In genomic region chr1:31646259-31646960, GRCh38 we compare ENCODE assay signal across 14 cellular contexts. TPM values are rescaled to one million over a fixed set of nuclear protein-coding genes. Genes with fewer than 3 reads are reported as not detected.
DNase-seq lines count a peak whose midpoint lies in the region; ATAC-seq, FAIRE-seq and TF ChIP-seq lines count a peak whose summit lies in the region.
"Had no signal": no experiment of that assay in that cellular context is flagged by ENCODE, and none has a peak within 500 bp of the region (broad histone marks: within the 10 kb centered on the region; RNA-seq: fewer than 3 reads in every experiment).

No MANE protein-coding gene starts in this region.

- peaks cover 11% of the 10 kb centered on the region for H3K27me3 Mint-ChIP-seq in activated T-helper 1 cell treated with anti-CD3 and anti-CD28 coated beads, Interleukin-12 subunit alpha, Interleukin-12 subunit beta, Interleukin-2, Interleukin-4 antibody, amounts not matched to agents 30 ng/mL and 10 ng/mL and 1 ng/mL, durations not matched to agents 14 hours and 24 hours and 36 hours (ENCODE audit: insufficient read depth)
- H3K27me3 Mint-ChIP-seq in mesothelial cell of epicardium (ENCODE audit: low read depth) = no peaks in the 10 kb centered on the region
- H3K27me3 Mint-ChIP-seq: dendritic cell treated with granulocyte-macrophage colony-stimulating factor and Interleukin-4, amounts not matched to agents 40 ng/mL and 50 ng/mL, for 4 days had no signal

- peaks cover 23% of the 10 kb centered on the region for H3K79me2 ChIP-seq in HepG2 (ENCODE audit: insufficient read depth, low read length)

- ATAC-seq in HepG2 (no peak), right lobe of liver (no peak), aorta (ENCODE audit: low FRiP score) (no peak), HG03565 (IDR thresholded peaks at IDR 0.05; ENCODE audit: unreplicated experiment) (no peak), foreskin keratinocyte (no peak)

- peaks cover 9% of the 10 kb centered on the region for H3K36me3 Mint-ChIP-seq in activated T-helper 1 cell treated with anti-CD3 and anti-CD28 coated beads, Interleukin-12 subunit alpha, Interleukin-12 subunit beta, Interleukin-2, Interleukin-4 antibody, amounts not matched to agents 30 ng/mL and 10 ng/mL and 1 ng/mL, durations not matched to agents 14 hours and 24 hours and 36 hours (ENCODE audit: low read depth)
- no peaks in the 10 kb centered on the region for H3K36me3 Mint-ChIP-seq in mesothelial cell of epicardium

- TF ChIP-seq CTCF in HepG2 (CRISPR knock-in tag; IDR thresholded peaks at IDR 0.05) (no peak), right lobe of liver (IDR thresholded peaks at IDR 0.05) (no peak), mesothelial cell of epicardium (IDR thresholded peaks at IDR 0.05; ENCODE audit: unreplicated experiment) (no peak), sigmoid colon (IDR thresholded peaks at IDR 0.05) (no peak), foreskin keratinocyte (conservative IDR thresholded peaks at IDR 0.05) (no peak)

- H2AFZ ChIP-seq in HepG2 (ENCODE audit: low read length) = no peak overlapping the region

- H3K27ac ChIP-seq in HepG2 (ENCODE audit: extremely low read length, insufficient read depth, low read length) = no peak overlapping the region
- H3K27ac ChIP-seq in right lobe of liver = no peak overlapping the region
- peak overlapping the region; percentile 62 to 99 for H3K27ac ChIP-seq in aorta (ENCODE audit: low read depth in 1 of 2, low read length in 2 of 2)
- H3K27ac ChIP-seq in sigmoid colon = peak overlapping the region in 1 of 4 donors; percentile 29
- H3K27ac ChIP-seq in foreskin keratinocyte = no peak overlapping the region

- H3K27me3 ChIP-seq in HepG2 (ENCODE audit: control insufficient read depth in 1 of 2, insufficient read depth in 2 of 2, low read length in 2 of 2) (no peaks in the 10 kb centered on the region; a peak in 1 of 5 replicates), right lobe of liver (no peaks in the 10 kb centered on the region), aorta (ENCODE audit: control insufficient read depth in 1 of 2, insufficient read depth in 2 of 2, low read length in 1 of 2) (no peaks in the 10 kb centered on the region), sigmoid colon (no peaks in the 10 kb centered on the region), foreskin keratinocyte (no peaks in the 10 kb centered on the region)
- H3K27me3 ChIP-seq: adrenal gland, BE2C, MG63 had no signal

- DNase-seq in HepG2 (ENCODE audit: low spot score) (no peak), right lobe of liver (no peak), mesothelial cell of epicardium (ENCODE audit: low spot score in 2 of 2, unreplicated experiment in 2 of 2) (no peak), aorta (no peak), sigmoid colon (no peak), foreskin keratinocyte (no peak)
- no peak for DNase-seq in activated T-helper 1 cell treated with anti-CD3 and anti-CD28 coated beads, Interleukin-12 subunit alpha, Interleukin-12 subunit beta, Interleukin-2, Interleukin-4 antibody, amounts not matched to agents 30 ng/mL and 10 ng/mL and 1 ng/mL, durations not matched to agents 14 hours and 24 hours and 36 hours (ENCODE audit: low spot score)
- DNase-seq: adrenal gland; BE2C; MG63; SK-N-SH; stimulated activated CD4-positive, alpha-beta T cell treated with anti-CD3 and anti-CD28 coated beads, Interleukin-4, amount 100 ng/mL, for 1 hour had no signal

- no peak overlapping the region for H3K4me2 ChIP-seq in HepG2 (ENCODE audit: low read depth, low read length)

- no peak for TF ChIP-seq POLR2A in HepG2 (IDR thresholded peaks at IDR 0.05; ENCODE audit: insufficient read depth in 1 of 2, low read depth in 2 of 2, low read length in 2 of 2)
- TF ChIP-seq POLR2A in right lobe of liver (IDR thresholded peaks at IDR 0.05) = no peak
- no peak for TF ChIP-seq POLR2A in sigmoid colon (IDR thresholded peaks at IDR 0.05)

- H3K9ac ChIP-seq in HepG2 (ENCODE audit: insufficient read depth, low read depth, low read length) = no peak overlapping the region

- H3K36me3 ChIP-seq in HepG2 (replicated peaks in 1 of 2; ENCODE audit: control insufficient read depth in 1 of 2, insufficient read depth in 2 of 2, low read length in 2 of 2) (no peaks in the 10 kb centered on the region), right lobe of liver (no peaks in the 10 kb centered on the region), aorta (ENCODE audit: control insufficient read depth in 1 of 2, insufficient read depth in 2 of 2, low read length in 1 of 2) (no peaks in the 10 kb centered on the region), sigmoid colon (no peaks in the 10 kb centered on the region)
- H3K36me3 ChIP-seq: adrenal gland, BE2C had no signal

- 95% methylated on average over 4 of the region's 4 CpGs for WGBS in HepG2 (ENCODE audit: low lambda C conversion rate)
- 98% methylated on average over 4 of the region's 4 CpGs for WGBS in right lobe of liver (ENCODE audit: insufficient coverage, low coverage, low lambda C conversion rate, missing lambda C conversion rate)
- WGBS in aorta, 2 donors = 95 to 99% methylated on average over 4 of the region's 4 CpGs
- 97 to 99% methylated on average over 4 of the region's 4 CpGs for WGBS in sigmoid colon, 2 donors

- peaks cover 21% of the 10 kb centered on the region for H3K4me1 Mint-ChIP-seq in activated T-helper 1 cell treated with anti-CD3 and anti-CD28 coated beads, Interleukin-12 subunit alpha, Interleukin-12 subunit beta, Interleukin-2, Interleukin-4 antibody, amounts not matched to agents 30 ng/mL and 10 ng/mL and 1 ng/mL, durations not matched to agents 14 hours and 24 hours and 36 hours (ENCODE audit: low read depth)
- H3K4me1 Mint-ChIP-seq in mesothelial cell of epicardium = peaks cover 42% of the 10 kb centered on the region

- CTCF ChIA-PET in HepG2 (lab: Yijun Ruan, JAX; ENCODE audit: low intra/inter-chr PET ratio, low total read pairs) = no interaction called here

- intact Hi-C loops in HepG2 (cut with micrococcal nuclease; ENCODE audit: unreplicated experiment) = no loop called here
- intact Hi-C loops in right lobe of liver (cut with DNase I) = no loop called here
- intact Hi-C loops in activated T-helper 1 cell treated with anti-CD3 and anti-CD28 coated beads, Interleukin-12 subunit alpha, Interleukin-12 subunit beta, Interleukin-2, Interleukin-4 antibody, amounts not matched to agents 30 ng/mL and 10 ng/mL and 1 ng/mL, durations not matched to agents 14 hours and 24 hours and 36 hours (cut with micrococcal nuclease) = loop anchor here (10.0 kb wide), 3 partner anchors 288 to 892 kb away; partner anchors contain the start of genes LAPTM5, PTP4A2 and PUM1
- intact Hi-C loops in aorta (cut with DNase I) = no loop called here
- intact Hi-C loops in sigmoid colon (cut with DNase I) = loop anchor here (5.0 to 10.0 kb wide), 2 partner anchors 141 to 288 kb away; partner anchors contain the start of gene PTP4A2

- POLR2A ChIA-PET in HepG2 (lab: Yijun Ruan, JAX) = no interaction called here

- no peak for TF ChIP-seq RAD21 in HepG2 (CRISPR knock-in tag; IDR thresholded peaks at IDR 0.05)

- peak overlapping the region; percentile 96 for H3K4me3 Mint-ChIP-seq in activated T-helper 1 cell treated with anti-CD3 and anti-CD28 coated beads, Interleukin-12 subunit alpha, Interleukin-12 subunit beta, Interleukin-2, Interleukin-4 antibody, amounts not matched to agents 30 ng/mL and 10 ng/mL and 1 ng/mL, durations not matched to agents 14 hours and 24 hours and 36 hours
- H3K4me3 Mint-ChIP-seq in mesothelial cell of epicardium = peak overlapping the region; percentile 91
- H3K4me3 Mint-ChIP-seq: dendritic cell treated with granulocyte-macrophage colony-stimulating factor and Interleukin-4, amounts not matched to agents 40 ng/mL and 50 ng/mL, for 4 days had no signal

- FAIRE-seq in HepG2 (lab: Jason Lieb, UNC) = no peak

- H3K9me3 ChIP-seq in HepG2 (ENCODE audit: low read length) (no peaks in the 10 kb centered on the region), right lobe of liver (no peaks in the 10 kb centered on the region), aorta (ENCODE audit: control insufficient read depth, low read length) (no peaks in the 10 kb centered on the region), sigmoid colon (no peaks in the 10 kb centered on the region)
- H3K9me3 ChIP-seq: adrenal gland, BE2C, MG63, SK-N-SH had no signal

- in situ Hi-C loops in HepG2 (cut with HindIII; ENCODE audit: extremely low pct_ligation_motif_present, low pct_unique_long_range_greater_than_20kb) = no loop called here

- peaks cover 5% of the 10 kb centered on the region for H3K9me3 Mint-ChIP-seq in activated T-helper 1 cell treated with anti-CD3 and anti-CD28 coated beads, Interleukin-12 subunit alpha, Interleukin-12 subunit beta, Interleukin-2, Interleukin-4 antibody, amounts not matched to agents 30 ng/mL and 10 ng/mL and 1 ng/mL, durations not matched to agents 14 hours and 24 hours and 36 hours
- no peaks in the 10 kb centered on the region for H3K9me3 Mint-ChIP-seq in mesothelial cell of epicardium
- H3K9me3 Mint-ChIP-seq: dendritic cell treated with granulocyte-macrophage colony-stimulating factor and Interleukin-4, amounts not matched to agents 40 ng/mL and 50 ng/mL, for 4 days had no signal

- no peak overlapping the region for H3K27ac Mint-ChIP-seq in activated T-helper 1 cell treated with anti-CD3 and anti-CD28 coated beads, Interleukin-12 subunit alpha, Interleukin-12 subunit beta, Interleukin-2, Interleukin-4 antibody, amounts not matched to agents 30 ng/mL and 10 ng/mL and 1 ng/mL, durations not matched to agents 14 hours and 24 hours and 36 hours
- peak overlapping the region; percentile 100 for H3K27ac Mint-ChIP-seq in mesothelial cell of epicardium

- no peaks in the 10 kb centered on the region for H4K20me1 ChIP-seq in HepG2 (ENCODE audit: insufficient read depth, low read length)

- TF ChIP-seq EP300 in HepG2 (IDR thresholded peaks at IDR 0.05; ENCODE audit: low read depth in 2 of 2, low read length in 2 of 2) = no peak
- TF ChIP-seq EP300 in HepG2 (CRISPR knock-in tag; IDR thresholded peaks at IDR 0.05; ENCODE audit: borderline replicate concordance) = no peak
- TF ChIP-seq EP300 in sigmoid colon (IDR thresholded peaks at IDR 0.05) = no peak

- H3K4me1 ChIP-seq in HepG2 (ENCODE audit: insufficient read depth, low read length) (peaks cover 68% of the 10 kb centered on the region), right lobe of liver (peaks cover 0 to 18% (median 0%) of the 10 kb centered on the region in 4 donors), aorta (ENCODE audit: control insufficient read depth in 1 of 2, insufficient read depth in 2 of 2, low read length in 2 of 2) (peaks cover 7 to 9% of the 10 kb centered on the region in 2 donors), sigmoid colon (peaks cover 0 to 55% (median 28%) of the 10 kb centered on the region in 4 donors), foreskin keratinocyte (no peaks in the 10 kb centered on the region)
- H3K4me1 ChIP-seq: BE2C had no signal

- BruUV-seq in HepG2 (replicated peaks; lab: Mats Ljungman, UMichigan) = no TSS peak

- H3K4me3 ChIP-seq in HepG2 (replicated peaks in 1 of 3; ENCODE audit: insufficient read depth in 1 of 3, low read depth in 2 of 3, low read length in 3 of 3) (no peak overlapping the region), right lobe of liver (no peak overlapping the region), aorta (ENCODE audit: low read length in 2 of 2) (no peak overlapping the region), sigmoid colon (no peak overlapping the region)

RNA-seq across cellular contexts. Expression of gene PEF1, which starts 1.7 kb away (rescaled TPM):
- total RNA-seq in HepG2 (2016; rRNA removed; fragmentation: Illumina TruSeq; extraction: Trizol) = 57.1 and 85.7 TPM in 2 replicates
- 16.0 and 19.1 TPM in 2 replicates for total RNA-seq in HepG2 (2016; cell fraction: cytosol; rRNA removed; fragmentation: Illumina TruSeq; extraction: Trizol; ENCODE audit: low read depth)
- total RNA-seq in HepG2 (2016; cell fraction: insoluble cytoplasmic fraction; rRNA removed; fragmentation: Illumina TruSeq; extraction: Trizol) = 57.5 and 91.4 TPM in 2 replicates
- 33.1 and 34.7 TPM in 2 replicates for total RNA-seq in HepG2 (2016; cell fraction: membrane; rRNA removed; fragmentation: Illumina TruSeq; extraction: Trizol)
- 28.3 and 31.4 TPM in 2 replicates for total RNA-seq in HepG2 (2016; cell fraction: nucleus; rRNA removed; fragmentation: Illumina TruSeq; extraction: Trizol)
- polyA plus RNA-seq in HepG2 (2011; rRNA removed) = 57.8 and 69.0 TPM in 2 replicates
- 59.1 and 66.1 TPM in 2 replicates for polyA plus RNA-seq in HepG2 (2011; cell fraction: cytosol; rRNA removed)
- 28.9 TPM in 2 replicates for polyA plus RNA-seq in HepG2 (2011; cell fraction: nucleus; rRNA removed)
- 26.2 and 40.7 TPM in 2 replicates for polyA plus RNA-seq in HepG2 (2012)
- polyA plus RNA-seq in HepG2 (2016; cell fraction: cytosol; fragmentation: Illumina TruSeq; extraction: Trizol; ENCODE audit: low read depth) = 17.0 and 18.2 TPM in 2 replicates
- polyA plus RNA-seq in HepG2 (2016; cell fraction: insoluble cytoplasmic fraction; fragmentation: Illumina TruSeq; extraction: Trizol; ENCODE audit: low read depth) = 103 and 109 TPM in 2 replicates
- polyA plus RNA-seq in HepG2 (2016; cell fraction: membrane; fragmentation: Illumina TruSeq; extraction: Trizol; ENCODE audit: low read depth) = 29.6 and 30.9 TPM in 2 replicates
- polyA plus RNA-seq in HepG2 (2016; cell fraction: nucleus; fragmentation: Illumina TruSeq; extraction: Trizol; ENCODE audit: insufficient read depth, low read depth) = 43.9 and 48.1 TPM in 2 replicates
- 137 and 154 TPM in 2 replicates for polyA minus RNA-seq in HepG2 (2011; rRNA and poly(A)+ RNA removed; ENCODE audit: low replicate concordance)
- polyA minus RNA-seq in HepG2 (2011; cell fraction: cytosol; rRNA and poly(A)+ RNA removed) = 28.9 and 36.0 TPM in 2 replicates
- 14.2 and 17.9 TPM in 2 replicates for polyA minus RNA-seq in HepG2 (2011; cell fraction: nucleus; rRNA and poly(A)+ RNA removed)
- 10 to 100 TPM; 23.9 to 47.5 (median 32.5) TPM for total RNA-seq in right lobe of liver
- total RNA-seq in activated T-helper 1 cell treated with anti-CD3 and anti-CD28 coated beads, Interleukin-12 subunit alpha, Interleukin-12 subunit beta, Interleukin-2, Interleukin-4 antibody, amounts not matched to agents 30 ng/mL and 10 ng/mL and 1 ng/mL, durations not matched to agents 14 hours and 24 hours and 36 hours = 57.6 and 66.1 TPM in 2 replicates
- total RNA-seq in mesothelial cell of epicardium = 42.6 to 43.8 TPM (median 43.8 TPM) in 3 replicates
- 10 to 100 TPM; 57.9 to 65.0 TPM for total RNA-seq in aorta
- 10 to 100 TPM; 75.5 to 83.9 TPM for polyA plus RNA-seq in aorta
- 10 to 100 TPM; 52.9 to 87.4 (median 65.7) TPM for total RNA-seq in sigmoid colon
- polyA plus RNA-seq in sigmoid colon = 10 to 100 TPM; 56.5 to 74.2 (median 66.4) TPM
- 94.3 and 95.7 TPM in 2 replicates for total RNA-seq in foreskin keratinocyte
- 105 and 106 TPM in 2 replicates for polyA plus RNA-seq in foreskin keratinocyte

RNA-seq across cellular contexts. Expression of gene HCRTR1, which starts 28.9 kb away (rescaled TPM):
- total RNA-seq in HepG2 (2016; rRNA removed; fragmentation: Illumina TruSeq; extraction: Trizol) = not detected in 2 replicates
- not detected in 2 replicates for total RNA-seq in HepG2 (2016; cell fraction: cytosol; rRNA removed; fragmentation: Illumina TruSeq; extraction: Trizol; ENCODE audit: low read depth)
- total RNA-seq in HepG2 (2016; cell fraction: insoluble cytoplasmic fraction; rRNA removed; fragmentation: Illumina TruSeq; extraction: Trizol) = not detected in 2 replicates
- total RNA-seq in HepG2 (2016; cell fraction: membrane; rRNA removed; fragmentation: Illumina TruSeq; extraction: Trizol) = not detected in 2 replicates
- not detected in 2 replicates for total RNA-seq in HepG2 (2016; cell fraction: nucleus; rRNA removed; fragmentation: Illumina TruSeq; extraction: Trizol)
- polyA plus RNA-seq in HepG2 (2011; rRNA removed) = 0.05 TPM in 1 of 2 replicates, not detected in the other
- polyA plus RNA-seq in HepG2 (2011; cell fraction: cytosol; rRNA removed) = 0.03 TPM in 1 of 2 replicates, not detected in the other
- 0.13 and 0.23 TPM in 2 replicates for polyA plus RNA-seq in HepG2 (2011; cell fraction: nucleus; rRNA removed)
- polyA plus RNA-seq in HepG2 (2012) = 0.07 TPM in 1 of 2 replicates, not detected in the other
- not detected in 2 replicates for polyA plus RNA-seq in HepG2 (2016; cell fraction: cytosol; fragmentation: Illumina TruSeq; extraction: Trizol; ENCODE audit: low read depth)
- polyA plus RNA-seq in HepG2 (2016; cell fraction: insoluble cytoplasmic fraction; fragmentation: Illumina TruSeq; extraction: Trizol; ENCODE audit: low read depth) = not detected in 2 replicates
- not detected in 2 replicates for polyA plus RNA-seq in HepG2 (2016; cell fraction: membrane; fragmentation: Illumina TruSeq; extraction: Trizol; ENCODE audit: low read depth)
- polyA plus RNA-seq in HepG2 (2016; cell fraction: nucleus; fragmentation: Illumina TruSeq; extraction: Trizol; ENCODE audit: insufficient read depth, low read depth) = not detected in 2 replicates
- polyA minus RNA-seq in HepG2 (2011; rRNA and poly(A)+ RNA removed; ENCODE audit: low replicate concordance) = not detected in 2 replicates
- polyA minus RNA-seq in HepG2 (2011; cell fraction: cytosol; rRNA and poly(A)+ RNA removed) = not detected in 2 replicates
- polyA minus RNA-seq in HepG2 (2011; cell fraction: nucleus; rRNA and poly(A)+ RNA removed) = not detected in 2 replicates
- total RNA-seq in right lobe of liver = not detected
- not detected in 2 replicates for total RNA-seq in activated T-helper 1 cell treated with anti-CD3 and anti-CD28 coated beads, Interleukin-12 subunit alpha, Interleukin-12 subunit beta, Interleukin-2, Interleukin-4 antibody, amounts not matched to agents 30 ng/mL and 10 ng/mL and 1 ng/mL, durations not matched to agents 14 hours and 24 hours and 36 hours
- 0.71 to 1.1 TPM (median 0.98 TPM) in 3 replicates for total RNA-seq in mesothelial cell of epicardium
- under 1 TPM in 1 of 2 donors, not detected in 1; 0.42 TPM for total RNA-seq in aorta
- under 1 TPM in 1 of 2 donors, not detected in 1; 0.18 TPM for polyA plus RNA-seq in aorta
- total RNA-seq in sigmoid colon = not detected
- polyA plus RNA-seq in sigmoid colon = under 1 TPM in 1 of 3 donors, not detected in 2; 0.03 TPM
- total RNA-seq in foreskin keratinocyte = not detected in 2 replicates
- polyA plus RNA-seq in foreskin keratinocyte = not detected in 2 replicates

RNA-seq across cellular contexts. Expression of gene COL16A1, which starts 57.4 kb away (rescaled TPM):
- 2.0 and 12.2 TPM in 2 replicates for total RNA-seq in HepG2 (2016; rRNA removed; fragmentation: Illumina TruSeq; extraction: Trizol)
- 0.61 and 0.62 TPM in 2 replicates for total RNA-seq in HepG2 (2016; cell fraction: cytosol; rRNA removed; fragmentation: Illumina TruSeq; extraction: Trizol; ENCODE audit: low read depth)
- total RNA-seq in HepG2 (2016; cell fraction: insoluble cytoplasmic fraction; rRNA removed; fragmentation: Illumina TruSeq; extraction: Trizol) = 2.0 and 13.0 TPM in 2 replicates
- total RNA-seq in HepG2 (2016; cell fraction: membrane; rRNA removed; fragmentation: Illumina TruSeq; extraction: Trizol) = 0.76 and 1.1 TPM in 2 replicates
- 18.2 and 22.6 TPM in 2 replicates for total RNA-seq in HepG2 (2016; cell fraction: nucleus; rRNA removed; fragmentation: Illumina TruSeq; extraction: Trizol)
- 4.3 and 5.1 TPM in 2 replicates for polyA plus RNA-seq in HepG2 (2011; rRNA removed)
- 0.54 and 0.85 TPM in 2 replicates for polyA plus RNA-seq in HepG2 (2011; cell fraction: cytosol; rRNA removed)
- polyA plus RNA-seq in HepG2 (2011; cell fraction: nucleus; rRNA removed) = 61.1 and 62.0 TPM in 2 replicates
- 4.7 and 5.1 TPM in 2 replicates for polyA plus RNA-seq in HepG2 (2012)
- polyA plus RNA-seq in HepG2 (2016; cell fraction: cytosol; fragmentation: Illumina TruSeq; extraction: Trizol; ENCODE audit: low read depth) = 0.29 and 0.41 TPM in 2 replicates
- 1.5 and 2.3 TPM in 2 replicates for polyA plus RNA-seq in HepG2 (2016; cell fraction: insoluble cytoplasmic fraction; fragmentation: Illumina TruSeq; extraction: Trizol; ENCODE audit: low read depth)
- polyA plus RNA-seq in HepG2 (2016; cell fraction: membrane; fragmentation: Illumina TruSeq; extraction: Trizol; ENCODE audit: low read depth) = 0.43 and 0.78 TPM in 2 replicates
- 57.7 and 64.7 TPM in 2 replicates for polyA plus RNA-seq in HepG2 (2016; cell fraction: nucleus; fragmentation: Illumina TruSeq; extraction: Trizol; ENCODE audit: insufficient read depth, low read depth)
- 1.4 and 4.1 TPM in 2 replicates for polyA minus RNA-seq in HepG2 (2011; rRNA and poly(A)+ RNA removed; ENCODE audit: low replicate concordance)
- 0.69 and 1.6 TPM in 2 replicates for polyA minus RNA-seq in HepG2 (2011; cell fraction: cytosol; rRNA and poly(A)+ RNA removed)
- 6.8 and 10.1 TPM in 2 replicates for polyA minus RNA-seq in HepG2 (2011; cell fraction: nucleus; rRNA and poly(A)+ RNA removed)
- total RNA-seq in right lobe of liver = 1 to 10 TPM in 5 of 6 experiments, under 1 TPM in 1; 0.73 to 3.5 (median 1.9) TPM
- not detected in 2 replicates for total RNA-seq in activated T-helper 1 cell treated with anti-CD3 and anti-CD28 coated beads, Interleukin-12 subunit alpha, Interleukin-12 subunit beta, Interleukin-2, Interleukin-4 antibody, amounts not matched to agents 30 ng/mL and 10 ng/mL and 1 ng/mL, durations not matched to agents 14 hours and 24 hours and 36 hours
- 365 to 389 TPM (median 380 TPM) in 3 replicates for total RNA-seq in mesothelial cell of epicardium
- 100 to 1,000 TPM in 1 of 2 donors, 10 to 100 TPM in 1; 71.4 to 188 TPM for total RNA-seq in aorta
- polyA plus RNA-seq in aorta = 100 to 1,000 TPM in 1 of 2 donors, 10 to 100 TPM in 1; 39.8 to 358 TPM
- total RNA-seq in sigmoid colon = 100 to 1,000 TPM in 2 of 4 donors, 10 to 100 TPM in 2; 43.1 to 271 (median 98.8) TPM
- polyA plus RNA-seq in sigmoid colon = 10 to 100 TPM in 1 of 3 donors, 1 to 10 TPM in 2; 4.6 to 23.4 (median 4.8) TPM
- 125 and 133 TPM in 2 replicates for total RNA-seq in foreskin keratinocyte
- polyA plus RNA-seq in foreskin keratinocyte = 74.3 and 80.3 TPM in 2 replicates

Comparison
In these comparisons a context has a peak if more than half of its experiments do, and no peak if none do; other contexts are left out.
1. H3K27ac ChIP-seq: peak in aorta (2 of 2); none in HepG2 (single experiment), right lobe of liver (0 of 3) and foreskin keratinocyte (single experiment).
2. intact Hi-C loops: an anchor here in activated T-helper 1 cell treated with anti-CD3 and anti-CD28 coated beads, Interleukin-12 subunit alpha, Interleukin-12 subunit beta, Interleukin-2, Interleukin-4 antibody, amounts not matched to agents 30 ng/mL and 10 ng/mL and 1 ng/mL, durations not matched to agents 14 hours and 24 hours and 36 hours (10.0 kb wide) and sigmoid colon (5.0 to 10.0 kb wide); none called in HepG2, right lobe of liver and aorta.